Comparison of ENCODE assay signal across 15 cellular contexts in genomic region chr3:100310355-100310965, GRCh38. TPM values are rescaled to one million over a fixed set of nuclear protein-coding genes. Genes with fewer than 3 reads are reported as not detected.
DNase-seq lines count a peak whose midpoint lies in the region; ATAC-seq, FAIRE-seq and TF ChIP-seq lines count a peak whose summit lies in the region.
"Had no signal": no experiment of that assay in that cellular context is flagged by ENCODE, and none has a peak within 500 bp of the region (broad histone marks: within the 10 kb centered on the region; RNA-seq: fewer than 3 reads in every experiment).

No MANE protein-coding gene starts in this region.

- POLR2A ChIA-PET in IMR-90 (lab: Charles Lee; ENCODE audit: unreplicated experiment), result no interaction called here

- no peak overlapping the region for H3K56ac ChIP-seq in IMR-90 (ENCODE audit: extremely low read depth, insufficient read depth, low read length)

- WGBS in IMR-90 (ENCODE audit: extremely low coverage in 2 of 2, insufficient read length in 1 of 2), 2 experiments, result 83% methylated on average over 1 of the region's 3 CpGs; no CpG with 5 or more reads in 1 of the 2 experiments
- WGBS in mesenchymal stem cell, result 94% methylated on average over 3 of the region's 3 CpGs
- 88 to 94% (median 90%) methylated on average over 3 of the region's 3 CpGs for WGBS in adrenal gland, 4 donors

- H2BK120ac ChIP-seq in IMR-90 (ENCODE audit: low read depth, low read length) (no peak overlapping the region), mesenchymal stem cell (ENCODE audit: low read depth, low read length) (no peak overlapping the region)

- dilution Hi-C loops in IMR-90 (cut with HindIII; ENCODE audit: low sequenced_read_pairs, unreplicated experiment), result no loop called here

- H3K9me3 ChIP-seq in IMR-90 (ENCODE audit: control insufficient read depth, insufficient read depth, low read length), result no peaks in the 10 kb centered on the region
- no peaks in the 10 kb centered on the region for H3K9me3 ChIP-seq in adipocyte (ENCODE audit: control insufficient read depth, low read length)
- H3K9me3 ChIP-seq in mesenchymal stem cell (ENCODE audit: control insufficient read depth, low read length), result no peaks in the 10 kb centered on the region
- H3K9me3 ChIP-seq in adrenal gland (replicated peaks in 1 of 3), result no peaks in the 10 kb centered on the region

- intact Hi-C loops in IMR-90 (cut with micrococcal nuclease), result loop anchor here (10.0 kb wide), 1 partner anchor 884 kb away; no protein-coding TSS in a partner anchor
- intact Hi-C loops in adrenal gland (cut with DNase I), result no loop called here
- intact Hi-C loops in left colon (cut with DNase I, micrococcal nuclease), result no loop called here

- H3K4me1 ChIP-seq in IMR-90 (ENCODE audit: control insufficient read depth, insufficient read depth, low read length), result peaks cover 6% of the 10 kb centered on the region; the same call in 1 of the 2 replicates
- H3K4me1 ChIP-seq in adipocyte (ENCODE audit: control insufficient read depth, insufficient read depth, low read length), result peaks cover 20% of the 10 kb centered on the region
- H3K4me1 ChIP-seq in mesenchymal stem cell (ENCODE audit: control insufficient read depth, insufficient read depth, low read depth, low read length), result no peaks in the 10 kb centered on the region
- peaks cover 3 to 10% of the 10 kb centered on the region in 2 donors for H3K4me1 ChIP-seq in adrenal gland (replicated peaks in 1 of 2)

- BruUV-seq in IMR-90 (replicated peaks; lab: Mats Ljungman, UMichigan), result no TSS peak

- no peak overlapping the region for H3K4me3 ChIP-seq in IMR-90 (ENCODE audit: insufficient read depth, low read depth, low read length)
- peak overlapping the region; percentile 44 for H3K4me3 ChIP-seq in adipocyte (ENCODE audit: low read length)
- H3K4me3 ChIP-seq in mesenchymal stem cell (ENCODE audit: insufficient read depth in 1 of 2, low read depth in 1 of 2, low read length in 2 of 2), result no peak overlapping the region
- no peak overlapping the region for H3K4me3 ChIP-seq in adrenal gland
- H3K4me3 ChIP-seq: GM12878 had no signal

- in situ Hi-C loops in IMR-90 (cut with MboI; ENCODE audit: low sequenced_read_pairs), result loop anchor here (10.0 kb wide), 1 partner anchor 284 kb away; no protein-coding TSS in a partner anchor

- H2AK5ac ChIP-seq in IMR-90 (ENCODE audit: low read depth, low read length) (no peak overlapping the region), mesenchymal stem cell (ENCODE audit: low read length, severe bottlenecking) (no peak overlapping the region)

- ATAC-seq in IMR-90 (ENCODE audit: low read depth), result peak; percentile 42
- ATAC-seq in left colon, result no peak
- ATAC-seq: GM12878 had no signal

- TF ChIP-seq RAD21 in IMR-90 (IDR thresholded peaks at IDR 0.05; ENCODE audit: low read length), result no peak

- H2AFZ ChIP-seq in IMR-90 (replicated peaks; ENCODE audit: low read length, poor library complexity), result no peak overlapping the region
- H2AFZ ChIP-seq in mesenchymal stem cell (ENCODE audit: low read depth, low read length), result no peak overlapping the region

- no peak overlapping the region for H3K18ac ChIP-seq in IMR-90 (ENCODE audit: low read depth, low read length)
- H3K18ac ChIP-seq in mesenchymal stem cell (ENCODE audit: low read depth in 1 of 2, low read length in 2 of 2), result no peak overlapping the region

- H2BK20ac ChIP-seq in IMR-90 (ENCODE audit: low read depth, low read length), result no peak overlapping the region

- FAIRE-seq in H54 (lab: Jason Lieb, UNC), result peak; percentile 80
- FAIRE-seq: GM18507 had no signal

- no peak overlapping the region for H4K8ac ChIP-seq in IMR-90 (ENCODE audit: low read depth in 2 of 2, low read length in 2 of 2)
- no peak overlapping the region for H4K8ac ChIP-seq in mesenchymal stem cell (ENCODE audit: low read length)

- H4K5ac ChIP-seq in IMR-90 (ENCODE audit: low read depth, low read length), result no peak overlapping the region

- H3K36me3 ChIP-seq in IMR-90 (ENCODE audit: control insufficient read depth, insufficient read depth, low read length), result peaks cover 20% of the 10 kb centered on the region
- H3K36me3 ChIP-seq in adipocyte (ENCODE audit: control insufficient read depth, insufficient read depth, low read length, severe bottlenecking), result peaks cover 65% of the 10 kb centered on the region
- peaks cover 6 to 88% of the 10 kb centered on the region in 2 experiments for H3K36me3 ChIP-seq in mesenchymal stem cell (ENCODE audit: control insufficient read depth in 1 of 2, insufficient read depth in 2 of 2, low read depth in 1 of 2, low read length in 2 of 2)
- peaks cover 0 to 24% of the 10 kb centered on the region in 2 donors for H3K36me3 ChIP-seq in adrenal gland (replicated peaks in 1 of 2)

- H2BK15ac ChIP-seq in IMR-90 (ENCODE audit: low read depth, low read length) (no peak overlapping the region), mesenchymal stem cell (ENCODE audit: low read depth, poor library complexity, severe bottlenecking) (no peak overlapping the region)

- TF ChIP-seq POLR2A in H54 (IDR thresholded peaks at IDR 0.05; ENCODE audit: low read depth, low read length), result no peak
- TF ChIP-seq POLR2A in IMR-90 (IDR thresholded peaks at IDR 0.05; ENCODE audit: low read depth, low read length), result no peak
- no peak for TF ChIP-seq POLR2A in adrenal gland (IDR thresholded peaks at IDR 0.05)

- DNase-seq in H54 (ENCODE audit: insufficient read length, low spot score) (no peak), IMR-90 (peak; percentile 11), adipocyte (ENCODE audit: low read depth) (no peak), mesenchymal stem cell (no peak), adrenal gland (no peak), amygdala (lab: John Stamatoyannopoulos, UW) (no peak), hippocampal formation (lab: John Stamatoyannopoulos, UW) (no peak), left colon (no peak)
- DNase-seq: C1 segment of cervical spinal cord; CD4-positive, alpha-beta T cell; DMS79; H7 had no signal

- H4K91ac ChIP-seq in IMR-90 (ENCODE audit: insufficient read depth, low read depth, low read length), result no peak overlapping the region
- H4K91ac ChIP-seq in mesenchymal stem cell (ENCODE audit: low read length), result no peak overlapping the region

- no peak overlapping the region for H2BK12ac ChIP-seq in mesenchymal stem cell (ENCODE audit: low read length in 2 of 2)

- H3K4ac ChIP-seq in IMR-90 (ENCODE audit: low read depth, low read length) (no peak overlapping the region), mesenchymal stem cell (ENCODE audit: low read depth in 1 of 2, low read length in 2 of 2) (no peak overlapping the region)

- H2AK9ac ChIP-seq in IMR-90 (replicated peaks; ENCODE audit: low read depth, low read length, poor library complexity), result no peak overlapping the region

- H3K9ac ChIP-seq in IMR-90 (ENCODE audit: low read depth, low read length) (no peak overlapping the region), adipocyte (ENCODE audit: low read length) (no peak overlapping the region), mesenchymal stem cell (ENCODE audit: low read length) (peak overlapping the region; percentile 53)

- H3K79me1 ChIP-seq in IMR-90 (ENCODE audit: low read depth in 1 of 2, low read length in 2 of 2) (peaks cover 0 to 7% of the 10 kb centered on the region in 2 experiments; a peak in 3 of 4 replicates), mesenchymal stem cell (replicated peaks; ENCODE audit: low read length, poor library complexity, severe bottlenecking) (peaks cover 4% of the 10 kb centered on the region)

- H3K27ac ChIP-seq in IMR-90 (ENCODE audit: insufficient read depth, low read length), result no peak overlapping the region; the same call in 1 of the 2 replicates
- H3K27ac ChIP-seq in mesenchymal stem cell (ENCODE audit: low read length, poor library complexity, severe bottlenecking), result no peak overlapping the region
- no peak overlapping the region for H3K27ac ChIP-seq in adrenal gland
- H3K27ac ChIP-seq: HL-60 had no signal

- H3K14ac ChIP-seq in IMR-90 (replicated peaks; ENCODE audit: low read depth, low read length), result no peak overlapping the region
- H3K14ac ChIP-seq in mesenchymal stem cell (ENCODE audit: low read length in 2 of 2), result no peak overlapping the region

- no peaks in the 10 kb centered on the region for H3K9me1 ChIP-seq in IMR-90 (ENCODE audit: insufficient read depth, low read length)

- H3K23ac ChIP-seq in IMR-90 (ENCODE audit: low read depth, low read length), result no peak overlapping the region
- H3K23ac ChIP-seq in mesenchymal stem cell (ENCODE audit: low read length in 2 of 2), result no peak overlapping the region

- peak overlapping the region; percentile 71; the same call in 1 of the 2 replicates for H3K4me2 ChIP-seq in IMR-90 (ENCODE audit: low read depth, low read length)
- no peak overlapping the region for H3K4me2 ChIP-seq in mesenchymal stem cell (ENCODE audit: low read length, poor library complexity, severe bottlenecking)

- H4K20me1 ChIP-seq in IMR-90 (ENCODE audit: insufficient read depth, low read length), result no peaks in the 10 kb centered on the region; the same call in 1 of the 2 replicates

- H3K27me3 ChIP-seq in IMR-90 (ENCODE audit: control insufficient read depth, insufficient read depth, low read length), result no peaks in the 10 kb centered on the region
- no peaks in the 10 kb centered on the region for H3K27me3 ChIP-seq in adipocyte (replicated peaks; ENCODE audit: control insufficient read depth, insufficient read depth, low read length)
- H3K27me3 ChIP-seq in mesenchymal stem cell (ENCODE audit: control insufficient read depth in 1 of 2, insufficient read depth in 1 of 2, low read length in 2 of 2), result no peaks in the 10 kb centered on the region
- H3K27me3 ChIP-seq in adrenal gland, result no peaks in the 10 kb centered on the region

- CTCF ChIA-PET in IMR-90 (lab: Yijun Ruan, JAX), result no interaction called here

- no peak for TF ChIP-seq CTCF in IMR-90 (conservative IDR thresholded peaks at IDR 0.05; ENCODE audit: low read depth, low read length)
- TF ChIP-seq CTCF in adrenal gland (IDR thresholded peaks at IDR 0.05), result no peak

- H2BK5ac ChIP-seq in IMR-90 (ENCODE audit: low read depth, low read length, poor library complexity, severe bottlenecking), result peak overlapping the region; percentile 63
- H2BK5ac ChIP-seq in mesenchymal stem cell (ENCODE audit: low read depth, low read length, poor library complexity, severe bottlenecking), result no peak overlapping the region

RNA-seq across cellular contexts. Expression of gene NIT2, which starts 24.1 kb away (rescaled TPM):
- total RNA-seq in IMR-90 (2012; rRNA removed) (12.4 and 13.3 TPM in 2 replicates), adrenal gland (10 to 100 TPM; 16.8 to 47.1 (median 29.5) TPM), left colon (10 to 100 TPM; 23.5 to 25.9 TPM)
- polyA plus RNA-seq in IMR-90 (2012; rRNA removed) (25.7 and 27.1 TPM in 2 replicates), adrenal gland (10 to 100 TPM; 39.6 to 59.5 (median 45.4) TPM)
- 3.6 and 5.0 TPM in 2 replicates for polyA plus RNA-seq in IMR-90 (2012; cell fraction: cytosol; rRNA removed)
- 24.0 and 95.4 TPM in 2 replicates for polyA plus RNA-seq in IMR-90 (2012; cell fraction: nucleus; rRNA removed; ENCODE audit: low replicate concordance)
- 23.0 TPM for polyA plus RNA-seq in mesenchymal stem cell (2013, experiment 1 of 2)
- 23.8 TPM for polyA plus RNA-seq in mesenchymal stem cell (2013, experiment 2 of 2)

RNA-seq across cellular contexts. Expression of gene TBC1D23, which starts 49.7 kb away (rescaled TPM):
- total RNA-seq in IMR-90 (2012; rRNA removed), result 67.0 and 123 TPM in 2 replicates
- 16.3 and 21.2 TPM in 2 replicates for polyA plus RNA-seq in IMR-90 (2012; rRNA removed)
- 3.2 and 4.0 TPM in 2 replicates for polyA plus RNA-seq in IMR-90 (2012; cell fraction: cytosol; rRNA removed)
- 3.0 and 24.5 TPM in 2 replicates for polyA plus RNA-seq in IMR-90 (2012; cell fraction: nucleus; rRNA removed; ENCODE audit: low replicate concordance)
- 28.3 TPM for polyA plus RNA-seq in mesenchymal stem cell (2013, experiment 1 of 2)
- polyA plus RNA-seq in mesenchymal stem cell (2013, experiment 2 of 2), result 30.1 TPM
- 100 to 1,000 TPM in 2 of 8 donors, 10 to 100 TPM in 6; 19.8 to 117 (median 61.9) TPM for total RNA-seq in adrenal gland
- polyA plus RNA-seq in adrenal gland, result 10 to 100 TPM; 24.1 to 72.7 (median 24.2) TPM
- 10 to 100 TPM; 38.2 to 50.9 TPM for total RNA-seq in left colon
